22 cellular contexts compared by ENCODE assay signal in genomic region chr10:28644647-28645046, GRCh38.
"Had no signal": no experiment of that assay in that cellular context is flagged by ENCODE, and none has a peak within 500 bp of the region (broad histone marks: within the 10 kb centered on the region; RNA-seq: fewer than 3 reads in every experiment).

No MANE protein-coding gene starts in this region.

- H3K9me3 ChIP-seq: esophagus muscularis mucosa, gastrocnemius medialis, ovary, right atrium auricular region, upper lobe of left lung, uterus had no signal

- H3K4me3 Mint-ChIP-seq: effector memory CD8-positive, alpha-beta T cell; mesothelial cell of epicardium; natural killer cell; neural crest cell; stimulated activated memory B cell treated with anti-CD40 and anti-IgM and Interleukin-4, amounts not matched to agents 10 μg/mL and 1 μg/mL and 100 μg/mL, for 72 hours; stimulated activated naive CD8-positive, alpha-beta T cell treated with anti-CD3 and anti-CD28 coated beads, Interleukin-15, Interleukin-2, amounts not matched to agents 100 ng/mL and 50 ng/mL, for 24 hours had no signal

- H3K36me3 Mint-ChIP-seq: natural killer cell; stimulated activated memory B cell treated with anti-CD40 and anti-IgM and Interleukin-4, amounts not matched to agents 10 μg/mL and 1 μg/mL and 100 μg/mL, for 72 hours had no signal

- H3K9me3 Mint-ChIP-seq: effector memory CD8-positive, alpha-beta T cell; natural killer cell; stimulated activated naive CD8-positive, alpha-beta T cell treated with anti-CD3 and anti-CD28 coated beads, Interleukin-15, Interleukin-2, amounts not matched to agents 100 ng/mL and 50 ng/mL, for 24 hours had no signal

- H3K27ac ChIP-seq: epithelial cell of prostate, esophagus muscularis mucosa, gastrocnemius medialis, heart right ventricle, ovary, right atrium auricular region, tibial artery, upper lobe of left lung, uterus had no signal

- DNase-seq: effector memory CD8-positive, alpha-beta T cell; gastrocnemius medialis; heart right ventricle; hypothalamus; kidney glomerular epithelial cell; mammary epithelial cell; natural killer cell; nucleus accumbens; stimulated activated CD4-positive, alpha-beta T cell treated with anti-CD3 and anti-CD28 coated beads, Interleukin-4, amount 100 ng/mL, for 1 hour; stimulated activated CD8-positive, alpha-beta memory T cell treated with anti-CD3 and anti-CD28 coated beads, Interleukin-4, amount 100 ng/mL, for 48 hours; tibial artery; upper lobe of left lung; uterus had no signal

- H3K27me3 ChIP-seq: esophagus muscularis mucosa, gastrocnemius medialis, heart right ventricle, ovary, right atrium auricular region, tibial artery, upper lobe of left lung, uterus had no signal

- H3K4me1 ChIP-seq: esophagus muscularis mucosa, gastrocnemius medialis, heart right ventricle, right atrium auricular region, tibial artery, upper lobe of left lung, uterus had no signal

- H3K4me1 Mint-ChIP-seq: mesothelial cell of epicardium; natural killer cell; neural crest cell; stimulated activated memory B cell treated with anti-CD40 and anti-IgM and Interleukin-4, amounts not matched to agents 10 μg/mL and 1 μg/mL and 100 μg/mL, for 72 hours had no signal

- H3K36me3 ChIP-seq: esophagus muscularis mucosa, gastrocnemius medialis, heart right ventricle, ovary, right atrium auricular region, tibial artery, upper lobe of left lung, uterus had no signal

- ATAC-seq: effector memory CD8-positive, alpha-beta T cell; gastrocnemius medialis; heart right ventricle; left lobe of liver; natural killer cell; stimulated activated memory B cell treated with anti-CD40 and anti-IgM and Interleukin-4, amounts not matched to agents 10 μg/mL and 1 μg/mL and 100 μg/mL, for 72 hours had no signal

- H3K4me3 ChIP-seq: esophagus muscularis mucosa, gastrocnemius medialis, heart right ventricle, ovary, right atrium auricular region, tibial artery, upper lobe of left lung, uterus had no signal

- H3K27ac Mint-ChIP-seq: effector memory CD8-positive, alpha-beta T cell; mesothelial cell of epicardium; natural killer cell; stimulated activated memory B cell treated with anti-CD40 and anti-IgM and Interleukin-4, amounts not matched to agents 10 μg/mL and 1 μg/mL and 100 μg/mL, for 72 hours; stimulated activated naive CD8-positive, alpha-beta T cell treated with anti-CD3 and anti-CD28 coated beads, Interleukin-15, Interleukin-2, amounts not matched to agents 100 ng/mL and 50 ng/mL, for 24 hours had no signal
